Comparison of ENCODE assay signal across 8 cellular contexts in the genomic region with DNA sequence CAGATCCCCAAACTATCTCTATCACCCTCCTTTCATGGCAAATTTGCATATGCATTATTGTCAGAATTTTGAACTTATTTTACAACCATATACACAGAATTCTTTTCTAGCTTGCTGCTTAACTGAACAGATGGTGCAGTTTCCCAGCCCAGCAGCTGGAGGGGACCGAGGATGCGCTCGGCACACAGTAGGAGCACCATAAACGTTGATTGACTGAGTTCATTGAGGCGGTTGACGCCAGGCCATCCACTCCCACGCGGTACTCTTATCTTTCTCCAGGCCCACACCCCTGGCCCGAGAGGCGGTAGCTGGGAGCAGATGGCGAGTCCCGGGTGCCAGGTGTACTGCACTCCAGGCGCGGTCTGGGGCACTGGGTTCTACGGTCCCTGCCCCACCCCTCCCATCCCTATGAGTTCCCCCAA. TPM values are rescaled to one million over a fixed set of nuclear protein-coding genes. Genes with fewer than 3 reads are reported as not detected.
A peak's percentile ranks its signal among the peaks of the same experiment; 100 is the strongest.
DNase-seq lines count a peak whose midpoint lies in the region; ATAC-seq and TF ChIP-seq lines count a peak whose summit lies in the region.

No MANE protein-coding gene starts in this region.

- no peak for TF ChIP-seq POLR2A in adrenal gland (IDR thresholded peaks at IDR 0.05)

- in situ Hi-C loops in G401 (cut with HindIII; ENCODE audit: low sequenced_read_pairs): no loop called here

- no peaks in the 10 kb centered on the region for H3K27me3 ChIP-seq in skeletal muscle satellite cell (ENCODE audit: control insufficient read depth, insufficient read depth, low read length)
- H3K27me3 ChIP-seq in adrenal gland: no peaks in the 10 kb centered on the region

- H3K27me3 Mint-ChIP-seq in activated B cell treated with CpG ODN at 0.5 μM for 24 hours: peaks cover 2% of the 10 kb centered on the region

- CTCF ChIA-PET in activated B cell treated with CpG ODN at 0.5 μM for 24 hours (lab: Charles Lee): interaction anchor here (7.6 kb wide), 1 partner anchor 1022 kb away, joined by 125 read pairs; no protein-coding TSS in a partner anchor

- peaks cover 10% of the 10 kb centered on the region for H3K4me1 Mint-ChIP-seq in activated B cell treated with CpG ODN at 0.5 μM for 24 hours

- 3 to 7% (median 4%) methylated on average over 9 to 15 of the region's 15 CpGs for WGBS in adrenal gland, 4 donors

- ATAC-seq in HG02642 (IDR thresholded peaks at IDR 0.05; ENCODE audit: poor library complexity, unreplicated experiment): peak; percentile 15
- ATAC-seq in activated B cell treated with CpG ODN at 0.5 μM for 24 hours (ENCODE audit: low read depth): no peak
- no peak for ATAC-seq in left ventricle myocardium superior

- H3K9ac ChIP-seq in skeletal muscle satellite cell (ENCODE audit: low read depth, low read length): peak overlapping the region; percentile 75

- intact Hi-C loops in activated B cell treated with CpG ODN at 0.5 μM for 24 hours (cut with micrococcal nuclease) (loop anchor here (1.0 to 5.0 kb wide), 6 partner anchors 9 to 1374 kb away; a partner anchor contains a TSS), left ventricle myocardium superior (cut with micrococcal nuclease) (loop anchor here (10.0 kb wide), 1 partner anchor 712 kb away; no protein-coding TSS in a partner anchor), adrenal gland (cut with DNase I) (loop anchor here in 1 of 2 donors (5.0 kb wide), 1 partner anchor 1024 kb away; no protein-coding TSS in a partner anchor)

- H3K9me3 Mint-ChIP-seq in activated B cell treated with CpG ODN at 0.5 μM for 24 hours: peaks cover 6% of the 10 kb centered on the region

- no peak for TF ChIP-seq CTCF in activated B cell treated with CpG ODN at 0.5 μM for 24 hours (IDR thresholded peaks at IDR 0.05)
- no peak for TF ChIP-seq CTCF in adrenal gland (IDR thresholded peaks at IDR 0.05)

- H3K4me3 Mint-ChIP-seq in activated B cell treated with CpG ODN at 0.5 μM for 24 hours: peak overlapping the region; percentile 93

- H3K4me2 ChIP-seq in skeletal muscle satellite cell (ENCODE audit: low read length): peak overlapping the region; percentile 100

- H3K36me3 ChIP-seq in skeletal muscle satellite cell (ENCODE audit: insufficient read depth, low read length) (no peaks in the 10 kb centered on the region), adrenal gland (replicated peaks in 1 of 2) (no peaks in the 10 kb centered on the region)

- no peak overlapping the region for H3K27ac Mint-ChIP-seq in activated B cell treated with CpG ODN at 0.5 μM for 24 hours

- DNase-seq in G401 (ENCODE audit: low spot score): peak; percentile 91
- no peak for DNase-seq in activated B cell treated with CpG ODN at 0.5 μM for 24 hours
- DNase-seq in left ventricle myocardium superior: peak; percentile 57
- no peak for DNase-seq in pons (ENCODE audit: low spot score)
- no peak for DNase-seq in GM19240 (ENCODE audit: insufficient read length, low spot score)
- DNase-seq in adrenal gland: no peak

- peaks cover 4% of the 10 kb centered on the region for H3K36me3 Mint-ChIP-seq in activated B cell treated with CpG ODN at 0.5 μM for 24 hours (ENCODE audit: low read depth)

- H3K4me3 ChIP-seq in skeletal muscle satellite cell (ENCODE audit: low read length) (peak overlapping the region; percentile 84), adrenal gland (peak overlapping the region in 1 of 4 donors; percentile 73)

- H3K4me1 ChIP-seq in skeletal muscle satellite cell (ENCODE audit: control insufficient read depth, insufficient read depth, low read length) (peaks cover 13% of the 10 kb centered on the region), adrenal gland (replicated peaks in 1 of 2) (no peaks in the 10 kb centered on the region)

- H3K9me3 ChIP-seq in skeletal muscle satellite cell (replicated peaks; ENCODE audit: low read length): no peaks in the 10 kb centered on the region
- no peaks in the 10 kb centered on the region for H3K9me3 ChIP-seq in adrenal gland (replicated peaks in 1 of 3)

- peak overlapping the region in 1 of 5 donors; percentile 75 for H3K27ac ChIP-seq in adrenal gland

- POLR2A ChIA-PET in activated B cell treated with CpG ODN at 0.5 μM for 24 hours (lab: Charles Lee): no interaction called here

RNA-seq across cellular contexts. Expression of a gene that starts 6.8 kb away (rescaled TPM):
- total RNA-seq in G401 (2014; rRNA removed; shearing (Covaris generic)): 0.17 and 0.25 TPM in 2 replicates
- total RNA-seq in activated B cell treated with CpG ODN at 0.5 μM for 24 hours (3.4 and 3.5 TPM in 2 replicates), left ventricle myocardium superior (10.0 TPM), adrenal gland (10 to 100 TPM in 2 of 8 donors, 1 to 10 TPM in 6; 4.0 to 12.8 (median 6.7) TPM)
- total RNA-seq in skeletal muscle satellite cell (2012; rRNA removed): 5.9 and 6.8 TPM in 2 replicates
- 1 to 10 TPM; 1.6 to 6.7 (median 2.9) TPM for polyA plus RNA-seq in adrenal gland

Comparison
In these comparisons a context has a peak if more than half of its experiments do, and no peak if none do; other contexts are left out.
1. DNase-seq: peak in G401 (single experiment) and left ventricle myocardium superior (single experiment); none in activated B cell treated with CpG ODN at 0.5 μM for 24 hours (single experiment), pons (single experiment), GM19240 (single experiment) and adrenal gland (0 of 7).